10 cellular contexts compared by ENCODE assay signal in genomic region chr4:182142146-182143085, GRCh38.
DNase-seq lines count a peak whose midpoint lies in the region; ATAC-seq and TF ChIP-seq lines count a peak whose summit lies in the region.
"Had no signal": no experiment of that assay in that cellular context is flagged by ENCODE, and none has a peak within 500 bp of the region (broad histone marks: within the 10 kb centered on the region; RNA-seq: fewer than 3 reads in every experiment).

No MANE protein-coding gene starts in this region.

- H3K9me3 ChIP-seq in aorta (ENCODE audit: control insufficient read depth, low read length) = no peaks in the 10 kb centered on the region

- peak; percentile 9 for ATAC-seq in aorta (ENCODE audit: low FRiP score)
- no peak for ATAC-seq in HG02610 (IDR thresholded peaks at IDR 0.05; ENCODE audit: unreplicated experiment)

- no peaks in the 10 kb centered on the region for H3K4me1 ChIP-seq in aorta (ENCODE audit: control insufficient read depth in 1 of 2, insufficient read depth in 2 of 2, low read length in 2 of 2)

- H3K4me3 ChIP-seq in epithelial cell of proximal tubule (ENCODE audit: low read depth, low read length) = peak overlapping the region; percentile 75
- H3K4me3 ChIP-seq in aorta (ENCODE audit: low read length in 2 of 2) = peak overlapping the region in 1 of 2 donors; percentile 73

- intact Hi-C loops in aorta (cut with DNase I) = no loop called here

- H3K27ac ChIP-seq in aorta (ENCODE audit: low read depth in 1 of 2, low read length in 2 of 2) = no peak overlapping the region

- H3K36me3 ChIP-seq in aorta (ENCODE audit: control insufficient read depth in 1 of 2, insufficient read depth in 2 of 2, low read length in 1 of 2) = no peaks in the 10 kb centered on the region

- DNase-seq in stimulated activated CD4-positive, alpha-beta T cell treated with anti-CD3 and anti-CD28 coated beads, Interleukin-15, amount 100 ng/mL, for 24 hours = peak; percentile 4
- no peak for DNase-seq in stimulated activated CD4-positive, alpha-beta T cell treated with anti-CD3 and anti-CD28 coated beads, Interleukin-12 subunit alpha, Interleukin-12 subunit beta, amount 100 ng/mL, for 4 hours
- DNase-seq in epithelial cell of proximal tubule (ENCODE audit: low read depth) (no peak), myocyte (ENCODE audit: low read depth) (peak; percentile 28), aorta (peak in 1 of 2 donors; percentile 73), GF-D8 (lab: John Stamatoyannopoulos, UW) (no peak), NCI-H128 (lab: John Stamatoyannopoulos, UW; ENCODE audit: unreplicated experiment) (no peak)
- DNase-seq: activated naive CD4-positive, alpha-beta T cell; DMS79 treated with DMSO at 0.1 percent for 48 hours had no signal

- WGBS in aorta, 2 donors = 20 to 29% methylated on average over 65 of the region's 65 CpGs

- H3K27me3 ChIP-seq in aorta (ENCODE audit: control insufficient read depth in 1 of 2, insufficient read depth in 2 of 2, low read length in 1 of 2) = no peaks in the 10 kb centered on the region

- no peak for TF ChIP-seq CTCF in epithelial cell of proximal tubule (conservative IDR thresholded peaks at IDR 0.05; ENCODE audit: low read depth, low read length)

Comparison
In these comparisons a context has a peak if more than half of its experiments do, and no peak if none do; other contexts are left out.
1. DNase-seq: peak in stimulated activated CD4-positive, alpha-beta T cell treated with anti-CD3 and anti-CD28 coated beads, Interleukin-15, amount 100 ng/mL, for 24 hours (single experiment) and myocyte (single experiment); none in stimulated activated CD4-positive, alpha-beta T cell treated with anti-CD3 and anti-CD28 coated beads, Interleukin-12 subunit alpha, Interleukin-12 subunit beta, amount 100 ng/mL, for 4 hours (single experiment), epithelial cell of proximal tubule (single experiment), GF-D8 (single experiment) and NCI-H128 (single experiment).